ENCODE assay signal across 15 cellular contexts in genomic region chr2:50221106-50221505, GRCh38.
DNase-seq lines count a peak whose midpoint lies in the region; TF ChIP-seq lines count a peak whose summit lies in the region.
"Had no signal": no experiment of that assay in that cellular context is flagged by ENCODE, and none has a peak within 500 bp of the region (broad histone marks: within the 10 kb centered on the region; RNA-seq: fewer than 3 reads in every experiment).

No MANE protein-coding gene starts in this region.

- peaks cover 20% of the 10 kb centered on the region for H3K4me1 Mint-ChIP-seq in glutamatergic neuron (ENCODE audit: low read depth, unreplicated experiment)
- H3K4me1 Mint-ChIP-seq: CD14-positive monocyte; CD8-positive, alpha-beta memory T cell had no signal

- peaks cover 1% of the 10 kb centered on the region for H3K9me3 Mint-ChIP-seq in glutamatergic neuron (ENCODE audit: unreplicated experiment)
- H3K9me3 Mint-ChIP-seq: GM23338 had no signal

- H3K27me3 Mint-ChIP-seq in glutamatergic neuron (ENCODE audit: unreplicated experiment), result no peaks in the 10 kb centered on the region
- H3K27me3 Mint-ChIP-seq: CD4-positive, alpha-beta T cell; CD8-positive, alpha-beta memory T cell had no signal

- peak; percentile 17 for DNase-seq in DMS 273 (lab: John Stamatoyannopoulos, UW; ENCODE audit: unreplicated experiment)
- DNase-seq in DMS 273 treated with DMSO at 0.1 percent for 48 hours (lab: John Stamatoyannopoulos, UW), result no peak
- DNase-seq in NCI-H82 (lab: John Stamatoyannopoulos, UW), result peak; percentile 2
- no peak for DNase-seq in NCI-H82 treated with DMSO at 0.1 percent for 48 hours (lab: John Stamatoyannopoulos, UW; ENCODE audit: unreplicated experiment)
- no peak for DNase-seq in glutamatergic neuron
- DNase-seq in stimulated activated naive CD4-positive, alpha-beta T cell treated with Interleukin-2 at 50 U/mL for 16 hours (lab: John Stamatoyannopoulos, UW), result no peak
- DNase-seq: BE2C; CD4-positive, alpha-beta T cell; CD8-positive, alpha-beta memory T cell; DMS153; DND-41; GDM1; HFFc6 had no signal

- peak overlapping the region; percentile 53 for H3K27ac Mint-ChIP-seq in glutamatergic neuron (ENCODE audit: unreplicated experiment)
- H3K27ac Mint-ChIP-seq: CD14-positive monocyte; CD4-positive, alpha-beta T cell; CD8-positive, alpha-beta memory T cell; GM23338; HFFc6 had no signal

- no peak overlapping the region for H3K4me3 Mint-ChIP-seq in glutamatergic neuron (ENCODE audit: unreplicated experiment)
- H3K4me3 Mint-ChIP-seq: CD14-positive monocyte; CD4-positive, alpha-beta T cell; CD8-positive, alpha-beta memory T cell; GM23338; HFFc6 had no signal

- no peaks in the 10 kb centered on the region for H3K36me3 Mint-ChIP-seq in glutamatergic neuron (ENCODE audit: unreplicated experiment)
- H3K36me3 Mint-ChIP-seq: CD14-positive monocyte; CD8-positive, alpha-beta memory T cell had no signal

- no peak for TF ChIP-seq CTCF in glutamatergic neuron (IDR thresholded peaks at IDR 0.05; ENCODE audit: partially characterized antibody, unreplicated experiment)

Comparison
In these comparisons a context has a peak if more than half of its experiments do, and no peak if none do; other contexts are left out.
1. DNase-seq: peak in DMS 273 (single experiment) and NCI-H82 (single experiment); none in DMS 273 treated with DMSO at 0.1 percent for 48 hours (single experiment), NCI-H82 treated with DMSO at 0.1 percent for 48 hours (single experiment), glutamatergic neuron (single experiment) and stimulated activated naive CD4-positive, alpha-beta T cell treated with Interleukin-2 at 50 U/mL for 16 hours (single experiment).